In the genomic region with DNA sequence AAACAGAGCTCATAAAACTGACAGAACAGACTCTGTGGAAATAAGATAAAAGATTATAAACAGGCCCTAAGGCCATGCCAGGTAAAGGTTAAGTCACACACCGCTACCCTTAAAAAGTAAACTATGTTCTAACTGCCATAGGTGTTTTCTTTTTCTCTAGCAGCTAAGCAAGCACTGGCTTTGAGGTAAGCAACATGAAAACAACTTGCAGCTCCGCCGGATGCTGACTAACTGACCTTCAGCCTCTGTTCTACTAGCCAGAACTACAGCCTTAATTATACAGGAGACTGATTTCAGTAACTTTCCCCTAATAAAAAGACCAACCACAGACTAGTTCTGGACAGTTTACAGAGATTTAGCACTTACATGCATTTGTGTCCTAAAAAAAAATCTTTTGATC, we compare ENCODE assay signal across 26 cellular contexts.
"Had no signal": no experiment of that assay in that cellular context is flagged by ENCODE, and none has a peak within 500 bp of the region (broad histone marks: within the 10 kb centered on the region; RNA-seq: fewer than 3 reads in every experiment).

No MANE protein-coding gene starts in this region.

- H3K36me3 Mint-ChIP-seq: stimulated activated naive B cell treated with anti-CD40 and anti-IgM and Interleukin-4, amounts not matched to agents 10 μg/mL and 1 μg/mL and 100 μg/mL, for 72 hours had no signal

- H3K27ac Mint-ChIP-seq: naive thymus-derived CD8-positive, alpha-beta T cell; nephron; stimulated activated naive B cell treated with anti-CD40 and anti-IgM and Interleukin-4, amounts not matched to agents 10 μg/mL and 1 μg/mL and 100 μg/mL, for 72 hours had no signal

- H3K4me3 ChIP-seq: heart right ventricle, hepatocyte, left lung, lower lobe of right lung, pancreas, prostate gland, right lobe of liver, smooth muscle cell, stomach, testis, tibial artery, upper lobe of right lung had no signal

- DNase-seq: heart right ventricle; islet precursor cell; left cardiac atrium; left lung; lower lobe of right lung; mammary epithelial cell; mesenchymal stem cell; naive thymus-derived CD8-positive, alpha-beta T cell; nucleus accumbens; pancreas; posterior cingulate gyrus; right lobe of liver; stimulated activated CD4-positive, alpha-beta T cell treated with anti-CD3 and anti-CD28 coated beads, Interleukin-1b, Interleukin-23, amount 100 ng/mL, for 48 hours; stimulated activated CD4-positive, alpha-beta T cell treated with anti-CD3 and anti-CD28 coated beads, Interleukin-2, amount 100 ng/mL, for 48 hours; stimulated activated naive B cell treated with anti-CD40 and anti-IgM and Interleukin-4, amounts not matched to agents 10 μg/mL and 1 μg/mL and 100 μg/mL, for 72 hours; stimulated activated naive CD8-positive, alpha-beta T cell treated with anti-CD3 and anti-CD28 coated beads, Interleukin-15, Interleukin-2, amounts not matched to agents 100 U/mL and 50 U/mL, for 24 hours; stomach; testis; tibial artery; trophoblast cell; upper lobe of right lung had no signal

- H3K4me1 Mint-ChIP-seq: naive thymus-derived CD8-positive, alpha-beta T cell; nephron; neural crest cell; stimulated activated naive B cell treated with anti-CD40 and anti-IgM and Interleukin-4, amounts not matched to agents 10 μg/mL and 1 μg/mL and 100 μg/mL, for 72 hours had no signal

- ATAC-seq: heart right ventricle; left cardiac atrium; left lung; lower lobe of right lung; naive thymus-derived CD8-positive, alpha-beta T cell; pancreas; stimulated activated naive B cell treated with anti-CD40 and anti-IgM and Interleukin-4, amounts not matched to agents 10 μg/mL and 1 μg/mL and 100 μg/mL, for 72 hours; stimulated activated naive CD8-positive, alpha-beta T cell treated with anti-CD3 and anti-CD28 coated beads, Interleukin-15, Interleukin-2, amounts not matched to agents 100 U/mL and 50 U/mL, for 24 hours; upper lobe of right lung had no signal

- H3K27me3 Mint-ChIP-seq: naive thymus-derived CD8-positive, alpha-beta T cell; stimulated activated naive B cell treated with anti-CD40 and anti-IgM and Interleukin-4, amounts not matched to agents 10 μg/mL and 1 μg/mL and 100 μg/mL, for 72 hours had no signal

- H3K4me3 Mint-ChIP-seq: naive thymus-derived CD8-positive, alpha-beta T cell; nephron; neural crest cell; stimulated activated naive B cell treated with anti-CD40 and anti-IgM and Interleukin-4, amounts not matched to agents 10 μg/mL and 1 μg/mL and 100 μg/mL, for 72 hours had no signal
